ENCODE assay signal across 10 cellular contexts in the genomic region with DNA sequence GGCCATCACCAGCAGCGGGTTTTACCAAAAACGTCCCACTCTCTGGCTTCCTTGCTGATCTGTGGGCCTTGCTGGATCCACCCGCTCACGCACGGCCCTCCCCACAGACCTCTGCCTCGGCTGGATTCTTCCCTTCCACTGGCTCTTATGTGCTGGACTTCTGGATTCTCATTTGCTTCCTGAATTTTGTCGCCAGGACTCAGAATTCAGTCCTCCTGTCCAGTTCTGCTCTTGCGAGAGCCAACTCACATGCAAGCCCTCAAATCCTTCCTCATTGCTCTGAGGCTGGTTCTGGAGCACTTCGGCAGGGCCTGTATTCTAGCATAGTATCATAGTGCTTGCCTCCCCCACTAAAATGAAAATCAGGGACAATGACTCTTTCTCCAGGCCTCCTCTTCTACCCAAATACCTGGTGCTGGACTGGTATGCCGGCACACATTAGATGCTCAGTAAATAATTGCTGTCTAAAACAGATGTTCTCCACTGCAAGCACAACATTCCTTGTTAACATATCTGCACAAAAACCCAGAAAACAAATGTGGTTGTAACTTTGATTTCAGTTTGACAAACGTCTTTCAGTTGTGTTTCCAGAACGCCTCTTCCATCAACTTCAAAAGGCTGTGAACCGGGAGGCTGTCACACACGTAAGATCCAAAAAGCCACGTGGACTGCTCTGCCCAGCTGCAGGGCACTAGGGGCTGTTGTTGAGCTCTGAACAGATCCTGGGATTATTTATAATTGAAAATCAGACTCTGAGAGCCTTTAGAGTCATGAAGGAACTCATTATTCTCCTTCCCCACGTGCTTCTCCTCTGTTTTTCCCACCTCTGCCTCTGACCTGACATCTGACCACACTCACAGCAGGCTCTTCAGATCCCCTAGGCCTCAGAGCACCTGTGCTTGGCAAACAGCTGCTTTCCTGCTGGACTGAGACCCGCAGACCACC.
DNase-seq lines count a peak whose midpoint lies in the region; ATAC-seq lines count a peak whose summit lies in the region.
"Had no signal": no experiment of that assay in that cellular context is flagged by ENCODE, and none has a peak within 500 bp of the region (broad histone marks: within the 10 kb centered on the region; RNA-seq: fewer than 3 reads in every experiment).

No MANE protein-coding gene starts in this region.

- intact Hi-C loops in activated CD4-positive, alpha-beta T cell treated with anti-CD3 and anti-CD28 coated beads, Interleukin-2, amount 10 ng/mL, durations not matched to agents 24 days and 14 days (cut with micrococcal nuclease), result loop anchor here (1.0 to 5.0 kb wide), 4 partner anchors 77 to 225 kb away; partner anchors contain the start of gene CYP1B1
- intact Hi-C loops in dendritic cell treated with granulocyte-macrophage colony-stimulating factor and Interleukin-4, amounts not matched to agents 40 ng/mL and 50 ng/mL, for 4 days (cut with micrococcal nuclease), result loop anchor here (1.0 kb wide), 1 partner anchor 136 kb away; no protein-coding TSS in a partner anchor

- peak overlapping the region; percentile 49 for H3K27ac Mint-ChIP-seq in activated CD4-positive, alpha-beta T cell treated with anti-CD3 and anti-CD28 coated beads, Interleukin-2, amount 10 ng/mL, durations not matched to agents 24 days and 14 days
- peak overlapping the region; percentile 63 for H3K27ac Mint-ChIP-seq in dendritic cell treated with granulocyte-macrophage colony-stimulating factor and Interleukin-4, amounts not matched to agents 40 ng/mL and 50 ng/mL, for 4 days
- no peak overlapping the region for H3K27ac Mint-ChIP-seq in stimulated activated effector memory CD8-positive, alpha-beta T cell treated with anti-CD3 and anti-CD28 coated beads, Interleukin-12 subunit alpha, Interleukin-12 subunit beta, amount 100 ng/mL, for 72 hours

- H3K4me3 Mint-ChIP-seq in activated CD4-positive, alpha-beta T cell treated with anti-CD3 and anti-CD28 coated beads, Interleukin-2, amount 10 ng/mL, durations not matched to agents 24 days and 14 days, result no peak overlapping the region
- no peak overlapping the region for H3K4me3 Mint-ChIP-seq in dendritic cell treated with granulocyte-macrophage colony-stimulating factor and Interleukin-4, amounts not matched to agents 40 ng/mL and 50 ng/mL, for 4 days
- H3K4me3 Mint-ChIP-seq in stimulated activated effector memory CD8-positive, alpha-beta T cell treated with anti-CD3 and anti-CD28 coated beads, Interleukin-12 subunit alpha, Interleukin-12 subunit beta, amount 100 ng/mL, for 72 hours, result no peak overlapping the region

- H3K27me3 Mint-ChIP-seq in activated CD4-positive, alpha-beta T cell treated with anti-CD3 and anti-CD28 coated beads, Interleukin-2, amount 10 ng/mL, durations not matched to agents 24 days and 14 days, result peaks cover 17% of the 10 kb centered on the region
- no peaks in the 10 kb centered on the region for H3K27me3 Mint-ChIP-seq in dendritic cell treated with granulocyte-macrophage colony-stimulating factor and Interleukin-4, amounts not matched to agents 40 ng/mL and 50 ng/mL, for 4 days

- peaks cover 3% of the 10 kb centered on the region for H3K36me3 Mint-ChIP-seq in activated CD4-positive, alpha-beta T cell treated with anti-CD3 and anti-CD28 coated beads, Interleukin-2, amount 10 ng/mL, durations not matched to agents 24 days and 14 days (ENCODE audit: low read depth)
- peaks cover 6% of the 10 kb centered on the region for H3K36me3 Mint-ChIP-seq in dendritic cell treated with granulocyte-macrophage colony-stimulating factor and Interleukin-4, amounts not matched to agents 40 ng/mL and 50 ng/mL, for 4 days (ENCODE audit: low read depth)
- no peaks in the 10 kb centered on the region for H3K36me3 Mint-ChIP-seq in stimulated activated effector memory CD8-positive, alpha-beta T cell treated with anti-CD3 and anti-CD28 coated beads, Interleukin-12 subunit alpha, Interleukin-12 subunit beta, amount 100 ng/mL, for 72 hours

- no peak for DNase-seq in activated CD4-positive, alpha-beta T cell treated with anti-CD3 and anti-CD28 coated beads, Interleukin-2, amount 10 ng/mL, durations not matched to agents 24 days and 14 days
- no peak for DNase-seq in activated CD4-positive, alpha-beta T cell treated with anti-CD3 and anti-CD28 coated beads for 4 hours
- DNase-seq in stimulated activated effector memory CD8-positive, alpha-beta T cell treated with anti-CD3 and anti-CD28 coated beads, Interleukin-12 subunit alpha, Interleukin-12 subunit beta, amount 100 ng/mL, for 72 hours (ENCODE audit: low spot score in 2 of 2), result no peak
- no peak for DNase-seq in NCI-H1417 (lab: John Stamatoyannopoulos, UW)
- DNase-seq: COR-L47, NCI-H2171 treated with DMSO at 0.1 percent for 48 hours had no signal

- peaks cover 40% of the 10 kb centered on the region for H3K4me1 Mint-ChIP-seq in activated CD4-positive, alpha-beta T cell treated with anti-CD3 and anti-CD28 coated beads, Interleukin-2, amount 10 ng/mL, durations not matched to agents 24 days and 14 days
- H3K4me1 Mint-ChIP-seq in dendritic cell treated with granulocyte-macrophage colony-stimulating factor and Interleukin-4, amounts not matched to agents 40 ng/mL and 50 ng/mL, for 4 days (ENCODE audit: low read depth), result peaks cover 64% of the 10 kb centered on the region
- peaks cover 16% of the 10 kb centered on the region for H3K4me1 Mint-ChIP-seq in stimulated activated effector memory CD8-positive, alpha-beta T cell treated with anti-CD3 and anti-CD28 coated beads, Interleukin-12 subunit alpha, Interleukin-12 subunit beta, amount 100 ng/mL, for 72 hours

- ATAC-seq in HG02885 (IDR thresholded peaks at IDR 0.05; ENCODE audit: poor library complexity, unreplicated experiment) (peak; percentile 50), GM18520 (IDR thresholded peaks at IDR 0.05; ENCODE audit: unreplicated experiment) (no peak), HG02642 (IDR thresholded peaks at IDR 0.05; ENCODE audit: poor library complexity, unreplicated experiment) (no peak)
- ATAC-seq in stimulated activated effector memory CD8-positive, alpha-beta T cell treated with anti-CD3 and anti-CD28 coated beads, Interleukin-12 subunit alpha, Interleukin-12 subunit beta, amount 100 ng/mL, for 72 hours, result peak; percentile 73

- H3K9me3 Mint-ChIP-seq in activated CD4-positive, alpha-beta T cell treated with anti-CD3 and anti-CD28 coated beads, Interleukin-2, amount 10 ng/mL, durations not matched to agents 24 days and 14 days, result peaks cover 4% of the 10 kb centered on the region
- peaks cover 9% of the 10 kb centered on the region for H3K9me3 Mint-ChIP-seq in dendritic cell treated with granulocyte-macrophage colony-stimulating factor and Interleukin-4, amounts not matched to agents 40 ng/mL and 50 ng/mL, for 4 days
- peaks cover 2% of the 10 kb centered on the region for H3K9me3 Mint-ChIP-seq in stimulated activated effector memory CD8-positive, alpha-beta T cell treated with anti-CD3 and anti-CD28 coated beads, Interleukin-12 subunit alpha, Interleukin-12 subunit beta, amount 100 ng/mL, for 72 hours

Comparison
In these comparisons a context has a peak if more than half of its experiments do, and no peak if none do; other contexts are left out.
1. ATAC-seq: peak in HG02885 (single experiment) and stimulated activated effector memory CD8-positive, alpha-beta T cell treated with anti-CD3 and anti-CD28 coated beads, Interleukin-12 subunit alpha, Interleukin-12 subunit beta, amount 100 ng/mL, for 72 hours (single experiment); none in GM18520 (single experiment) and HG02642 (single experiment).